Comparison of ENCODE assay signal across 32 cellular contexts in the genomic region with DNA sequence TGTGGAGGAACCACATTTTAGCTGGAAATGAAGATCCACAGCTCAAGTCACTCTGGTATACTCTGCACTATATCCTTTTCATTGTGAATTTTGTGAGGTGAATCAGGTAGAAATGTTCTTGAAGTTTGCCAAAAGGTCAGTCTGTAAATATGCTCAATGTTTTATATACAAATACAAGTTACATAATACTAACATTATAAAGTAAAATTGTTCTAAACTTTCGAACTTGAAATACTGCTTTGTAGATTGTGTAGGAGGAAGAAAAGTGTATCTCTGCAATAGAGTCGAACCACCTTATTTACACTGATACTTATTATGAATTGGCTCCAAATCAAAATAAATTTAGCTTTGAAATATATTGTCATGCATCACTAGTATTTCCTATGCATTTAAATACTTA. TPM values are rescaled to one million over a fixed set of nuclear protein-coding genes. Genes with fewer than 3 reads are reported as not detected.
"Had no signal": no experiment of that assay in that cellular context is flagged by ENCODE, and none has a peak within 500 bp of the region (broad histone marks: within the 10 kb centered on the region; RNA-seq: fewer than 3 reads in every experiment).

No MANE protein-coding gene starts in this region.

- H3K27ac ChIP-seq: ascending aorta, breast epithelium, cardiac muscle cell, colonic mucosa, epithelial cell of prostate, esophagus squamous epithelium, gastroesophageal sphincter, heart right ventricle, hepatocyte had no signal

- H3K4me2 ChIP-seq: hepatocyte had no signal

- H3K9me3 ChIP-seq: ascending aorta, breast epithelium, colonic mucosa, esophagus squamous epithelium, gastroesophageal sphincter, heart right ventricle had no signal

- H3K4me1 ChIP-seq: colonic mucosa had no signal

- DNase-seq: activated CD4-positive, alpha-beta memory T cell treated with anti-CD3 and anti-CD28 coated beads, Interleukin-2, amount 10 ng/mL, durations not matched to agents 7 days and 5 days; activated CD4-positive, alpha-beta T cell treated with anti-CD3 and anti-CD28 coated beads for 1 hour; activated CD4-positive, alpha-beta T cell treated with anti-CD3 and anti-CD28 coated beads for 4 hours; activated CD4-positive, alpha-beta T cell treated with anti-CD3 and anti-CD28 coated beads, Interleukin-2, amount 10 ng/mL, durations not matched to agents 7 days and 5 days; activated CD4-positive, alpha-beta T cell treated with anti-CD3 and anti-CD28 coated beads, Interleukin-2, amount 50 U/mL, for 4 hours; activated CD8-positive, alpha-beta memory T cell treated with anti-CD3 and anti-CD28 coated beads, Interleukin-2, amount 50 U/mL, for 48 hours; activated gamma-delta T cell; activated naive CD4-positive, alpha-beta T cell; activated naive CD4-positive, alpha-beta T cell treated with anti-CD3 and anti-CD28 coated beads, Interleukin-2, amount 10 ng/mL, durations not matched to agents 7 days and 5 days; activated naive CD8-positive, alpha-beta T cell treated with anti-CD3 and anti-CD28 coated beads, Interleukin-2, amount 10 ng/mL, durations not matched to agents 7 days and 5 days; activated T-cell treated with anti-CD3 and anti-CD28 coated beads for 4 hours; activated T-cell treated with anti-CD3 and anti-CD28 coated beads, Interleukin-2, amount 50 U/mL, for 24 hours; activated T-cell treated with anti-CD3 and anti-CD28 coated beads, Interleukin-2, amount 50 U/mL, for 72 hours; central memory CD4-positive, alpha-beta T cell; cerebellar nuclear complex; colonic mucosa; effector CD8-positive, alpha-beta T cell; esophagus squamous epithelium; foreskin melanocyte; heart right ventricle had no signal

- H2AFZ ChIP-seq: hepatocyte had no signal

- H3K9me3 Mint-ChIP-seq: activated CD4-positive, alpha-beta memory T cell treated with anti-CD3 and anti-CD28 coated beads, Interleukin-2, amount 10 ng/mL, durations not matched to agents 7 days and 5 days; activated CD4-positive, alpha-beta T cell treated with anti-CD3 and anti-CD28 coated beads, Interleukin-2, amount 10 ng/mL, durations not matched to agents 7 days and 5 days; activated naive CD4-positive, alpha-beta T cell treated with anti-CD3 and anti-CD28 coated beads, Interleukin-2, amount 10 ng/mL, durations not matched to agents 7 days and 5 days; activated naive CD4-positive, alpha-beta T cell treated with anti-CD3 and anti-CD28 coated beads, Interleukin-2, amount 50 U/mL, for 72 hours; activated naive CD8-positive, alpha-beta T cell treated with anti-CD3 and anti-CD28 coated beads, Interleukin-2, amount 10 ng/mL, durations not matched to agents 7 days and 5 days; activated T-cell treated with anti-CD3 and anti-CD28 coated beads, Interleukin-2, amount 50 U/mL, for 24 hours; activated T-cell treated with anti-CD3 and anti-CD28 coated beads, Interleukin-2, amount 50 U/mL, for 72 hours had no signal

- H3K27me3 Mint-ChIP-seq: activated CD4-positive, alpha-beta memory T cell treated with anti-CD3 and anti-CD28 coated beads, Interleukin-2, amount 10 ng/mL, durations not matched to agents 7 days and 5 days; activated CD4-positive, alpha-beta T cell treated with anti-CD3 and anti-CD28 coated beads, Interleukin-2, amount 10 ng/mL, durations not matched to agents 7 days and 5 days; activated naive CD4-positive, alpha-beta T cell treated with anti-CD3 and anti-CD28 coated beads, Interleukin-2, amount 10 ng/mL, durations not matched to agents 7 days and 5 days; activated naive CD8-positive, alpha-beta T cell treated with anti-CD3 and anti-CD28 coated beads, Interleukin-2, amount 10 ng/mL, durations not matched to agents 7 days and 5 days; activated T-cell treated with anti-CD3 and anti-CD28 coated beads, Interleukin-2, amount 50 U/mL, for 24 hours; brain had no signal

- ATAC-seq: activated naive CD4-positive, alpha-beta T cell treated with anti-CD3 and anti-CD28 coated beads, Interleukin-2, amount 50 U/mL, for 72 hours; activated T-cell treated with anti-CD3 and anti-CD28 coated beads, Interleukin-2, amount 50 U/mL, for 72 hours; gastroesophageal sphincter; heart right ventricle; WTC11 had no signal

- H3K4me3 ChIP-seq: ascending aorta, breast epithelium, cardiac muscle cell, colonic mucosa, esophagus squamous epithelium, gastroesophageal sphincter, heart right ventricle, hepatocyte had no signal

- H3K27me3 ChIP-seq: ascending aorta, breast epithelium, cardiac muscle cell, colonic mucosa, esophagus squamous epithelium, gastroesophageal sphincter, heart right ventricle, hepatocyte had no signal

- H3K36me3 ChIP-seq: breast epithelium, colonic mucosa had no signal

- H3K27ac Mint-ChIP-seq: activated CD4-positive, alpha-beta memory T cell treated with anti-CD3 and anti-CD28 coated beads, Interleukin-2, amount 10 ng/mL, durations not matched to agents 7 days and 5 days; activated CD4-positive, alpha-beta T cell treated with anti-CD3 and anti-CD28 coated beads, Interleukin-2, amount 10 ng/mL, durations not matched to agents 7 days and 5 days; activated naive CD4-positive, alpha-beta T cell treated with anti-CD3 and anti-CD28 coated beads, Interleukin-2, amount 10 ng/mL, durations not matched to agents 7 days and 5 days; activated naive CD4-positive, alpha-beta T cell treated with anti-CD3 and anti-CD28 coated beads, Interleukin-2, amount 50 U/mL, for 72 hours; activated naive CD8-positive, alpha-beta T cell treated with anti-CD3 and anti-CD28 coated beads, Interleukin-2, amount 10 ng/mL, durations not matched to agents 7 days and 5 days; activated T-cell treated with anti-CD3 and anti-CD28 coated beads, Interleukin-2, amount 50 U/mL, for 24 hours; activated T-cell treated with anti-CD3 and anti-CD28 coated beads, Interleukin-2, amount 50 U/mL, for 72 hours; brain; WTC11 had no signal

- H3K4me3 Mint-ChIP-seq: activated CD4-positive, alpha-beta memory T cell treated with anti-CD3 and anti-CD28 coated beads, Interleukin-2, amount 10 ng/mL, durations not matched to agents 7 days and 5 days; activated CD4-positive, alpha-beta T cell treated with anti-CD3 and anti-CD28 coated beads, Interleukin-2, amount 10 ng/mL, durations not matched to agents 7 days and 5 days; activated naive CD4-positive, alpha-beta T cell treated with anti-CD3 and anti-CD28 coated beads, Interleukin-2, amount 10 ng/mL, durations not matched to agents 7 days and 5 days; activated naive CD8-positive, alpha-beta T cell treated with anti-CD3 and anti-CD28 coated beads, Interleukin-2, amount 10 ng/mL, durations not matched to agents 7 days and 5 days; activated T-cell treated with anti-CD3 and anti-CD28 coated beads, Interleukin-2, amount 50 U/mL, for 24 hours; activated T-cell treated with anti-CD3 and anti-CD28 coated beads, Interleukin-2, amount 50 U/mL, for 72 hours; brain; WTC11 had no signal

RNA-seq across cellular contexts. Expression of gene COL28A1, which starts 38.0 kb away (rescaled TPM):
- total RNA-seq: activated CD4-positive, alpha-beta memory T cell treated with anti-CD3 and anti-CD28 coated beads, Interleukin-2, amount 10 ng/mL, durations not matched to agents 7 days and 5 days; activated CD4-positive, alpha-beta T cell treated with anti-CD3 and anti-CD28 coated beads, Interleukin-2, amount 10 ng/mL, durations not matched to agents 7 days and 5 days; activated naive CD8-positive, alpha-beta T cell treated with anti-CD3 and anti-CD28 coated beads, Interleukin-2, amount 10 ng/mL, durations not matched to agents 7 days and 5 days; dermis microvascular lymphatic vessel endothelial cell; endothelial cell of umbilical vein; glomerular endothelial cell had no signal
- polyA plus RNA-seq: endothelial cell of umbilical vein had no signal
